In the genomic region with DNA sequence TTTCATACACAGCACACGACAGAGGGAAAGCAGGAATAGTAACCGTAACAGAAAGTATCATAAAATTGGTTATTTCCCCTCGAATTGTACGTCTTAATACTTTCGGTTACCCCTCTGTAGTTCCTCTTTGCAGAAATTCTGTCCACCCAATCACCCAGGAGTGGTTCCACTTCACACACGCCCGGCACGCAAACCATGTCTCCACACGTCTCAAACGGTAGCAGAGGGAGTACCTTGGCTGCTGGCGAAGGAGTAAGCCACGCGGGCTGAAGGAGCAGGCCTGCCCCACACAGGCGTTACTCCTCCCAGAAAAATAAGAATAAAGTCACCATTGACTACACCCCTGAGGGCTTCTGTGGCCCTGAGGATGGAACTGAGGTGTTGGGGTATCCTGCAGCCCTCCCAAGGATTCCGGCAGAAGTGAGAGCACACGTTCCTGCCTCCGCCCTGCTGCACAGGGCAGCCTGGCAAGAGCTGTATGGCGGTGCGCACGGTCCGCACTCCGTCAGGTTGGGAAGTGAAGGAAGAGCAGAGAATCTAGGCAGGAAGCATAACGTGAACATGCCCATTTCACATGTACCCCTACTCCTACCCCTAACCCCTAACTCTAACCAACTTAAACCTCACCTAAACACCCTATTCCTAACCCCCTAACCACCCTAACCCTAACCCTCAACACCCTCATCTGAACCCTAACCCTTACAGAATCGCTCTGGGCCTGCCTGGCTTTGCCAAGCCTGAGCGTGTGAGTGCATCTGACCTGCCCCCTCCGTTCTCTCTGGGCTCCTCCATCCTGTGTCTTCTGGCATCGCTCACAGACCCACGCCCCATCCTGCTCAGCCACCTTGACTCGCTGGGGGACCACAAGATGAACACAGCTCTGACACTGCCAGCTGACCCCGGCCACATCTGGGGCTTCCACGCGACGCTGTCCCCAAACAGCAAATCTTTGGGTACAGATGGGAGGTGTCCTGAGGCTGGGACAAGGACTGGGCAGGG, we compare ENCODE assay signal across 1 cellular context.
TF ChIP-seq lines count a peak whose summit lies in the region.

No MANE protein-coding gene starts in this region.

TF ChIP-seq in HepG2, 621 proteins besides CTCF, POLR2A, EP300 and RAD21:
- TF ChIP-seq, protein P1, sequence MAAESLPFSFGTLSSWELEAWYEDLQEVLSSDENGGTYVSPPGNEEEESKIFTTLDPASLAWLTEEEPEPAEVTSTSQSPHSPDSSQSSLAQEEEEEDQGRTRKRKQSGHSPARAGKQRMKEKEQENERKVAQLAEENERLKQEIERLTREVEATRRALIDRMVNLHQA (CRISPR knock-in tag; IDR thresholded peaks at IDR 0.05) = no peak
- TF ChIP-seq TBX3 (IDR thresholded peaks at IDR 0.05; ENCODE audit: borderline replicate concordance) = no peak
- TF ChIP-seq MTA3 (CRISPR knock-in tag; IDR thresholded peaks at IDR 0.05) = no peak
- TF ChIP-seq, protein P2, sequence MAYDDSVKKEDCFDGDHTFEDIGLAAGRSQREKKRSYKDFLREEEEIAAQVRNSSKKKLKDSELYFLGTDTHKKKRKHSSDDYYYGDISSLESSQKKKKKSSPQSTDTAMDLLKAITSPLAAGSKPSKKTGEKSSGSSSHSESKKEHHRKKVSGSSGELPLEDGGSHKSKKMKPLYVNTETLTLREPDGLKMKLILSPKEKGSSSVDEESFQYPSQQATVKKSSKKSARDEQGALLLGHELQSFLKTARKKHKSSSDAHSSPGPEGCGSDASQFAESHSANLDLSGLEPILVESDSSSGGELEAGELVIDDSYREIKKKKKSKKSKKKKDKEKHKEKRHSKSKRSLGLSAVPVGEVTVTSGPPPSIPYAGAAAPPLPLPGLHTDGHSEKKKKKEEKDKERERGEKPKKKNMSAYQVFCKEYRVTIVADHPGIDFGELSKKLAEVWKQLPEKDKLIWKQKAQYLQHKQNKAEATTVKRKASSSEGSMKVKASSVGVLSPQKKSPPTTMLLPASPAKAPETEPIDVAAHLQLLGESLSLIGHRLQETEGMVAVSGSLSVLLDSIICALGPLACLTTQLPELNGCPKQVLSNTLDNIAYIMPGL (CRISPR knock-in tag; IDR thresholded peaks at IDR 0.05; ENCODE audit: borderline replicate concordance in 1 of 2, low read depth in 1 of 2) = no peak
TF ChIP-seq in HepG2: peak in this region for 0.
